Comparison of ENCODE assay signal across 23 cellular contexts in genomic region chr2:67652679-67653078, GRCh38.
DNase-seq lines count a peak whose midpoint lies in the region; ATAC-seq, FAIRE-seq and TF ChIP-seq lines count a peak whose summit lies in the region.
"Had no signal": no experiment of that assay in that cellular context is flagged by ENCODE, and none has a peak within 500 bp of the region (broad histone marks: within the 10 kb centered on the region; RNA-seq: fewer than 3 reads in every experiment).

No MANE protein-coding gene starts in this region.

- no peak for TF ChIP-seq CTCF in breast epithelium (IDR thresholded peaks at IDR 0.05)

- no peak overlapping the region for H3K27ac ChIP-seq in breast epithelium
- H3K27ac ChIP-seq: BLaER1, gastrocnemius medialis, PC-9, SJSA1 had no signal

- DNase-seq in GM12892 (ENCODE audit: insufficient read length) (peak; percentile 2), hippocampal formation (lab: John Stamatoyannopoulos, UW) (no peak), medulla oblongata (ENCODE audit: extremely low spot score) (no peak), breast epithelium (ENCODE audit: low spot score in 2 of 2) (no peak)
- no peak for DNase-seq in stimulated activated CD4-positive, alpha-beta T cell treated with anti-CD3 and anti-CD28 coated beads, Interleukin-12 subunit alpha, Interleukin-12 subunit beta, amount 100 ng/mL, for 4 hours
- DNase-seq: activated CD4-positive, alpha-beta memory T cell treated with anti-CD3 and anti-CD28 coated beads for 36 hours; activated naive CD4-positive, alpha-beta T cell treated with anti-CD3 and anti-CD28 coated beads for 36 hours; activated T-cell treated with anti-CD3 and anti-CD28 coated beads, Interleukin-2, amount 50 U/mL, for 1 hour; aorta; effector CD8-positive, alpha-beta T cell; gastrocnemius medialis; NCI-H1694 treated with DMSO at 0.1 percent for 48 hours; NCI-H226; PC-9; stimulated activated CD4-positive, alpha-beta T cell treated with anti-CD3 and anti-CD28 coated beads, Interleukin-2, amount 100 ng/mL, for 48 hours had no signal

- intact Hi-C loops in breast epithelium (cut with DNase I; ENCODE audit: low total_unique reads): no loop called here

- peak; percentile 56 for ATAC-seq in GM19468 (IDR thresholded peaks at IDR 0.05; ENCODE audit: extremely low read depth, unreplicated experiment)
- peak; percentile 85 for ATAC-seq in HG02870 (IDR thresholded peaks at IDR 0.05; ENCODE audit: unreplicated experiment)
- peak; percentile 76 for ATAC-seq in HG03565 (IDR thresholded peaks at IDR 0.05; ENCODE audit: unreplicated experiment)
- ATAC-seq: esophagus mucosa, gastrocnemius medialis, HCT116 had no signal

- no peak overlapping the region for H3K4me3 ChIP-seq in breast epithelium
- H3K4me3 ChIP-seq: BLaER1, gastrocnemius medialis, PC-9, SJSA1 had no signal

- no peak for FAIRE-seq in GM12892 (lab: Jason Lieb, UNC)
- FAIRE-seq: A204.1 had no signal

- no peaks in the 10 kb centered on the region for H3K4me1 ChIP-seq in breast epithelium
- H3K4me1 ChIP-seq: BLaER1 had no signal

- no peaks in the 10 kb centered on the region for H3K9me3 ChIP-seq in breast epithelium
- H3K9me3 ChIP-seq: BLaER1, gastrocnemius medialis, SJSA1 had no signal

- no peak for TF ChIP-seq POLR2A in GM12892 (IDR thresholded peaks at IDR 0.05; ENCODE audit: low read depth, low read length)
- TF ChIP-seq POLR2A in breast epithelium (IDR thresholded peaks at IDR 0.05): no peak

- H3K36me3 ChIP-seq in breast epithelium: no peaks in the 10 kb centered on the region
- H3K36me3 ChIP-seq: BLaER1, gastrocnemius medialis, SJSA1 had no signal

- no peaks in the 10 kb centered on the region for H3K27me3 ChIP-seq in breast epithelium
- H3K27me3 ChIP-seq: BLaER1, gastrocnemius medialis, SJSA1 had no signal
